1 cellular context compared by ENCODE assay signal in genomic region chr6:152124432-152125074, GRCh38.
TF ChIP-seq lines count a peak whose summit lies in the region.

No MANE protein-coding gene starts in this region.

TF ChIP-seq in GM23338, 12 proteins besides CTCF, POLR2A, EP300 and RAD21 (continued from another document):
- TF ChIP-seq CREB1 (CRISPR knock-in tag; IDR thresholded peaks at IDR 0.05; ENCODE audit: low read depth) (no peak), STAT1 (IDR thresholded peaks at IDR 0.05; ENCODE audit: unreplicated experiment) (no peak), ETS1 (IDR thresholded peaks at IDR 0.05) (no peak), EZH2phosphoT487 (IDR thresholded peaks at IDR 0.05; ENCODE audit: unreplicated experiment) (no peak), ZNF331 (CRISPR knock-in tag; IDR thresholded peaks at IDR 0.05; ENCODE audit: low read depth) (no peak), JUNB (IDR thresholded peaks at IDR 0.05; ENCODE audit: unreplicated experiment) (no peak), EZH2 (IDR thresholded peaks at IDR 0.05; ENCODE audit: low read depth, unreplicated experiment) (no peak)
